ENCODE assay signal across 12 cellular contexts in genomic region chr19:39167461-39168257, GRCh38. TPM values are rescaled to one million over a fixed set of nuclear protein-coding genes. Genes with fewer than 3 reads are reported as not detected.
DNase-seq lines count a peak whose midpoint lies in the region; ATAC-seq and TF ChIP-seq lines count a peak whose summit lies in the region.
"Had no signal": no experiment of that assay in that cellular context is flagged by ENCODE, and none has a peak within 500 bp of the region (broad histone marks: within the 10 kb centered on the region; RNA-seq: fewer than 3 reads in every experiment).

No MANE protein-coding gene starts in this region.

- intact Hi-C loops in left ventricle myocardium inferior (cut with micrococcal nuclease): no loop called here

- ATAC-seq in naive thymus-derived CD8-positive, alpha-beta T cell: no peak
- ATAC-seq in HG03159 (IDR thresholded peaks at IDR 0.05; ENCODE audit: unreplicated experiment): no peak

- peak overlapping the region; percentile 95 for H3K27ac Mint-ChIP-seq in mesothelial cell of epicardium
- H3K27ac Mint-ChIP-seq in naive thymus-derived CD8-positive, alpha-beta T cell: peak overlapping the region in 2 of 10 donors; percentile 3 to 34

- peaks cover 21% of the 10 kb centered on the region for H3K4me1 ChIP-seq in left ventricle myocardium inferior
- peaks cover 0 to 21% of the 10 kb centered on the region in 2 donors for H3K4me1 ChIP-seq in right atrium auricular region
- H3K4me1 ChIP-seq in duodenal mucosa (ENCODE audit: control insufficient read depth in 1 of 2, insufficient read depth in 2 of 2, low read length in 2 of 2): peaks cover 10 to 13% of the 10 kb centered on the region in 2 donors

- CTCF ChIA-PET in HEK293T (lab: Yijun Ruan, JAX): no interaction called here

- no peak overlapping the region for H3K9ac ChIP-seq in duodenal mucosa (ENCODE audit: low read depth in 1 of 2, low read length in 2 of 2)

- H3K4me3 ChIP-seq in left ventricle myocardium inferior (no peak overlapping the region), right atrium auricular region (no peak overlapping the region), duodenal mucosa (ENCODE audit: low read depth in 1 of 2, low read length in 2 of 2) (no peak overlapping the region)

- H3K27me3 Mint-ChIP-seq in mesothelial cell of epicardium (ENCODE audit: low read depth): no peaks in the 10 kb centered on the region
- H3K27me3 Mint-ChIP-seq in naive thymus-derived CD8-positive, alpha-beta T cell: no peaks in the 10 kb centered on the region

- DNase-seq in left ventricle myocardium inferior (no peak), right atrium auricular region (ENCODE audit: low spot score) (no peak), mesothelial cell of epicardium (ENCODE audit: low spot score in 2 of 2, unreplicated experiment in 2 of 2) (no peak), NCI-H524 treated with DMSO at 0.1 percent for 48 hours (lab: John Stamatoyannopoulos, UW) (no peak), HEK293T (ENCODE audit: extremely low spot score) (no peak)
- DNase-seq in naive thymus-derived CD8-positive, alpha-beta T cell: no peak
- DNase-seq: activated CD8-positive, alpha-beta memory T cell treated with anti-CD3 and anti-CD28 coated beads for 24 hours; MV-4-11 had no signal

- no peaks in the 10 kb centered on the region for H3K36me3 Mint-ChIP-seq in mesothelial cell of epicardium
- H3K36me3 Mint-ChIP-seq in naive thymus-derived CD8-positive, alpha-beta T cell: peaks cover 0 to 15% (median 4%) of the 10 kb centered on the region in 3 donors

- no peaks in the 10 kb centered on the region for H3K9me3 Mint-ChIP-seq in mesothelial cell of epicardium
- H3K9me3 Mint-ChIP-seq in naive thymus-derived CD8-positive, alpha-beta T cell: no peaks in the 10 kb centered on the region

- TF ChIP-seq CTCF in left ventricle myocardium inferior (IDR thresholded peaks at IDR 0.05; ENCODE audit: borderline replicate concordance): no peak
- TF ChIP-seq CTCF in right atrium auricular region (IDR thresholded peaks at IDR 0.05): no peak
- no peak for TF ChIP-seq CTCF in mesothelial cell of epicardium (IDR thresholded peaks at IDR 0.05; ENCODE audit: unreplicated experiment)

- no peaks in the 10 kb centered on the region for H3K27me3 ChIP-seq in left ventricle myocardium inferior (ENCODE audit: low read depth)
- H3K27me3 ChIP-seq in right atrium auricular region: no peaks in the 10 kb centered on the region
- H3K27me3 ChIP-seq in duodenal mucosa (ENCODE audit: control insufficient read depth in 1 of 2, insufficient read depth in 2 of 2, low read length in 2 of 2): no peaks in the 10 kb centered on the region

- H3K9me3 ChIP-seq in left ventricle myocardium inferior (replicated peaks) (no peaks in the 10 kb centered on the region), right atrium auricular region (no peaks in the 10 kb centered on the region), duodenal mucosa (ENCODE audit: control insufficient read depth in 1 of 2, low read length in 2 of 2) (no peaks in the 10 kb centered on the region)

- H3K4me1 Mint-ChIP-seq in mesothelial cell of epicardium: peaks cover 22% of the 10 kb centered on the region
- H3K4me1 Mint-ChIP-seq in naive thymus-derived CD8-positive, alpha-beta T cell: peaks cover 3 to 8% (median 3%) of the 10 kb centered on the region in 4 donors

- POLR2A ChIA-PET in naive thymus-derived CD8-positive, alpha-beta T cell (lab: Charles Lee): no interaction called here
- POLR2A ChIA-PET in HEK293T (lab: Yijun Ruan, JAX): no interaction called here

- H3K4me3 Mint-ChIP-seq in mesothelial cell of epicardium: peak overlapping the region; percentile 42
- H3K4me3 Mint-ChIP-seq in naive thymus-derived CD8-positive, alpha-beta T cell: no peak overlapping the region

- H3K36me3 ChIP-seq in left ventricle myocardium inferior (peaks cover 15% of the 10 kb centered on the region), right atrium auricular region (peaks cover 10% of the 10 kb centered on the region), duodenal mucosa (ENCODE audit: control insufficient read depth in 1 of 2, insufficient read depth in 2 of 2, low read length in 2 of 2) (peaks cover 4 to 26% of the 10 kb centered on the region in 2 donors)

- H3K27ac ChIP-seq in left ventricle myocardium inferior (replicated peaks) (peak overlapping the region; percentile 54), right atrium auricular region (peak overlapping the region in 1 of 2 donors; percentile 20), duodenal mucosa (ENCODE audit: low read depth, low read length) (peak overlapping the region; percentile 10)

TF ChIP-seq in HEK293T, 16 proteins besides CTCF, POLR2A, EP300 and RAD21:
- TF ChIP-seq ZNF384 (IDR thresholded peaks at IDR 0.05) (no peak), TARDBP (IDR thresholded peaks at IDR 0.05) (no peak), SP1 (IDR thresholded peaks at IDR 0.05) (no peak), HDGF (IDR thresholded peaks at IDR 0.05; ENCODE audit: borderline replicate concordance) (no peak), NFRKB (IDR thresholded peaks at IDR 0.05) (no peak), L3MBTL2 (conservative IDR thresholded peaks at IDR 0.05) (no peak), ELF4 (IDR thresholded peaks at IDR 0.05) (no peak), FOXM1 (IDR thresholded peaks at IDR 0.05; ENCODE audit: borderline replicate concordance) (no peak), SUZ12 (IDR thresholded peaks at IDR 0.05) (no peak), FOXA1 (IDR thresholded peaks at IDR 0.05) (no peak), LEF1 (IDR thresholded peaks at IDR 0.05; ENCODE audit: borderline replicate concordance) (no peak), BHLHE40 (IDR thresholded peaks at IDR 0.05; ENCODE audit: borderline replicate concordance) (no peak), CTBP1 (IDR thresholded peaks at IDR 0.05; ENCODE audit: borderline replicate concordance) (no peak), FOXK2 (IDR thresholded peaks at IDR 0.05) (no peak), ARNT (IDR thresholded peaks at IDR 0.05) (no peak)
TF ChIP-seq in HEK293T: peak in this region for 0.

RNA-seq across cellular contexts. Expression of gene NCCRP1, which starts 29.1 kb away (rescaled TPM):
- total RNA-seq in left ventricle myocardium inferior (not detected), right atrium auricular region (not detected), mesothelial cell of epicardium (11.7 to 14.8 TPM (median 12.2 TPM) in 3 replicates)
- total RNA-seq in naive thymus-derived CD8-positive, alpha-beta T cell: not detected
- polyA plus RNA-seq in naive thymus-derived CD8-positive, alpha-beta T cell: not detected
- total RNA-seq: T-helper 1 cell treated with Interleukin-12 subunit alpha and Interleukin-12 subunit beta and Interleukin-4 antibody, amounts not matched to agents 30 ng/mL and 1 ng/mL, for 36 hours had no signal

RNA-seq across cellular contexts. Expression of gene SYCN, which starts 36.4 kb away (rescaled TPM):
- total RNA-seq in left ventricle myocardium inferior: not detected
- not detected for total RNA-seq in right atrium auricular region
- total RNA-seq in mesothelial cell of epicardium: not detected in 3 replicates
- not detected for total RNA-seq in naive thymus-derived CD8-positive, alpha-beta T cell
- not detected for polyA plus RNA-seq in naive thymus-derived CD8-positive, alpha-beta T cell
- total RNA-seq: T-helper 1 cell treated with Interleukin-12 subunit alpha and Interleukin-12 subunit beta and Interleukin-4 antibody, amounts not matched to agents 30 ng/mL and 1 ng/mL, for 36 hours had no signal
- polyA plus RNA-seq: thymus had no signal

RNA-seq across cellular contexts. Expression of gene PAK4, which starts 42.1 kb away (rescaled TPM):
- 17.0 TPM for total RNA-seq in left ventricle myocardium inferior
- 10 to 100 TPM; 11.2 to 13.7 TPM for total RNA-seq in right atrium auricular region
- 101 to 103 TPM (median 102 TPM) in 3 replicates for total RNA-seq in mesothelial cell of epicardium
- total RNA-seq in naive thymus-derived CD8-positive, alpha-beta T cell: 10 to 100 TPM; 14.8 to 16.8 TPM
- polyA plus RNA-seq in naive thymus-derived CD8-positive, alpha-beta T cell: 1 to 10 TPM; 1.3 to 1.4 (median 1.3) TPM

Comparison
In these comparisons a context has a peak if more than half of its experiments do, and no peak if none do; other contexts are left out.
1. RNA of gene NCCRP1, which starts 29.1 kb away (total RNA-seq): 11.7 to 14.8 TPM in mesothelial cell of epicardium; not detected in right atrium auricular region, not detected in naive thymus-derived CD8-positive, alpha-beta T cell and not detected in left ventricle myocardium inferior (single experiment); every median in the first group is over 10 times any median in the second.